In the genomic region with DNA sequence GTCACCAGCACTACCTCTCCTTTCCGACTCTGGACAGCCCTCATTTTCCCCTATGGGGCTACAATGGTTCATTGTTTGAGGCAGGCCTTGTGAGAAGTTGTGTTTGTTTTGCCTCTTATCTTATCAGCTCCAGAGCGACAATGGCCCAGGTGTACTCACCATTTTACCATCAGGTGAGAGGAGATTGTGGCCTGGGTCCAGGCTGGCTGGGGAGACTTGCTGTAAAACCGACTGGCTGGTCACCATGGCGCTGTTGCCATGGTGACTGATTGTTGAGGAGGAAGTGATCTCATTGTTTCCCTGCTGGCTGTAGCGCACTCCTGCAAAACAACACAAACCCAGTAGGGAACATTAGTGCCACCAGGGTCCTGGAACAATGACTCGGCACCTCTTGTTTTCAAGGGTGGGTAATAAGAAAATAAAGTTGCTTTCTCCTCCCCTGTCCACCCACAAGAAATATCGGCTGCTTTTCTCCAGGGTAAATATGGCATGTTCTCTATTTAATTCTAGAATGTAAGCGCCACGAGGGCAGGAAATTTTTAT, we compare ENCODE assay signal across 8 cellular contexts. TPM values are rescaled to one million over a fixed set of nuclear protein-coding genes. Genes with fewer than 3 reads are reported as not detected.
A peak's percentile ranks its signal among the peaks of the same experiment; 100 is the strongest.
DNase-seq lines count a peak whose midpoint lies in the region; FAIRE-seq and TF ChIP-seq lines count a peak whose summit lies in the region.

No MANE protein-coding gene starts in this region.

- peak overlapping the region in 1 of 2 donors; percentile 15 for H3K9ac ChIP-seq in mucosa of rectum (ENCODE audit: low read depth in 1 of 2, low read length in 2 of 2)

- no peaks in the 10 kb centered on the region for H3K9me3 Mint-ChIP-seq in activated naive CD4-positive, alpha-beta T cell treated with anti-CD3 and anti-CD28 coated beads, Interleukin-2, amount 10 ng/mL, durations not matched to agents 7 days and 5 days

- H3K4me3 Mint-ChIP-seq in activated naive CD4-positive, alpha-beta T cell treated with anti-CD3 and anti-CD28 coated beads, Interleukin-2, amount 10 ng/mL, durations not matched to agents 7 days and 5 days: no peak overlapping the region

- DNase-seq in GM12865 (ENCODE audit: low read depth) (peak; percentile 9), NCI-H2081 (lab: John Stamatoyannopoulos, UW) (peak; percentile 80 to 92), bronchial epithelial cell (ENCODE audit: low read depth) (peak; percentile 62), ascending aorta (ENCODE audit: low spot score in 2 of 2) (no peak), D341Med (ENCODE audit: low spot score) (no peak)
- DNase-seq in activated effector memory CD4-positive, alpha-beta T cell treated with Interleukin-2 at 50 U/mL for 16 hours: no peak
- DNase-seq in activated naive CD4-positive, alpha-beta T cell treated with anti-CD3 and anti-CD28 coated beads, Interleukin-2, amount 10 ng/mL, durations not matched to agents 7 days and 5 days: no peak

- H3K4me1 ChIP-seq in mucosa of rectum (ENCODE audit: control insufficient read depth in 2 of 2, insufficient read depth in 2 of 2, low read length in 2 of 2) (peaks cover 33 to 39% of the 10 kb centered on the region in 2 donors), ascending aorta (no peaks in the 10 kb centered on the region)

- peak overlapping the region; percentile 87 to 94 for H3K27ac ChIP-seq in mucosa of rectum (ENCODE audit: low read depth in 2 of 2, low read length in 2 of 2)
- H3K27ac ChIP-seq in ascending aorta: no peak overlapping the region

- no peak for FAIRE-seq in bronchial epithelial cell (lab: Jason Lieb, UNC)

- intact Hi-C loops in ascending aorta (cut with DNase I): no loop called here

- H3K27me3 Mint-ChIP-seq in activated naive CD4-positive, alpha-beta T cell treated with anti-CD3 and anti-CD28 coated beads, Interleukin-2, amount 10 ng/mL, durations not matched to agents 7 days and 5 days: peaks cover 73% of the 10 kb centered on the region

- H3K9me3 ChIP-seq in mucosa of rectum (ENCODE audit: control insufficient read depth in 2 of 2, low read length in 2 of 2): no peaks in the 10 kb centered on the region
- no peaks in the 10 kb centered on the region for H3K9me3 ChIP-seq in ascending aorta

- TF ChIP-seq CTCF in GM12865 (IDR thresholded peaks at IDR 0.05; ENCODE audit: insufficient read depth, low read depth, low read length, missing control alignments) (no peak), bronchial epithelial cell (IDR thresholded peaks at IDR 0.05; ENCODE audit: insufficient read depth, low read length, severe bottlenecking) (no peak), ascending aorta (IDR thresholded peaks at IDR 0.05) (no peak)

- H3K27me3 ChIP-seq in bronchial epithelial cell (ENCODE audit: control insufficient read depth, insufficient read depth, low read length) (peaks cover 2% of the 10 kb centered on the region), mucosa of rectum (ENCODE audit: control insufficient read depth in 2 of 2, insufficient read depth in 2 of 2, low read length in 2 of 2) (peaks cover 0 to 3% of the 10 kb centered on the region in 2 donors), ascending aorta (no peaks in the 10 kb centered on the region)

- H3K36me3 Mint-ChIP-seq in activated naive CD4-positive, alpha-beta T cell treated with anti-CD3 and anti-CD28 coated beads, Interleukin-2, amount 10 ng/mL, durations not matched to agents 7 days and 5 days: no peaks in the 10 kb centered on the region

- no peak overlapping the region for H3K4me3 ChIP-seq in GM12865 (ENCODE audit: low read depth, low read length)
- no peak overlapping the region for H3K4me3 ChIP-seq in bronchial epithelial cell (ENCODE audit: low read depth, low read length)
- no peak overlapping the region for H3K4me3 ChIP-seq in mucosa of rectum (ENCODE audit: low read length in 2 of 2)
- H3K4me3 ChIP-seq in ascending aorta: no peak overlapping the region

- H3K4me1 Mint-ChIP-seq in activated naive CD4-positive, alpha-beta T cell treated with anti-CD3 and anti-CD28 coated beads, Interleukin-2, amount 10 ng/mL, durations not matched to agents 7 days and 5 days: no peaks in the 10 kb centered on the region

- CTCF ChIA-PET in activated naive CD4-positive, alpha-beta T cell treated with anti-CD3 and anti-CD28 coated beads, Interleukin-2, amount 10 ng/mL, durations not matched to agents 7 days and 5 days (lab: Charles Lee): interaction anchor here (1.8 kb wide), 1 partner anchor 9 kb away, joined by 6 read pairs; no protein-coding TSS in a partner anchor

- H3K27ac Mint-ChIP-seq in activated naive CD4-positive, alpha-beta T cell treated with anti-CD3 and anti-CD28 coated beads, Interleukin-2, amount 10 ng/mL, durations not matched to agents 7 days and 5 days: no peak overlapping the region

- H3K36me3 ChIP-seq in bronchial epithelial cell (ENCODE audit: control insufficient read depth, insufficient read depth, low read length) (no peaks in the 10 kb centered on the region), mucosa of rectum (ENCODE audit: control insufficient read depth in 2 of 2, insufficient read depth in 2 of 2, low read length in 2 of 2) (peaks cover 13 to 14% of the 10 kb centered on the region in 2 donors), ascending aorta (no peaks in the 10 kb centered on the region)

RNA-seq across cellular contexts. Expression of gene HNF1B, which starts 34.4 kb away (rescaled TPM):
- total RNA-seq in bronchial epithelial cell (not detected in 2 replicates), ascending aorta (not detected)

Comparison
In these comparisons a context has a peak if more than half of its experiments do, and no peak if none do; other contexts are left out.
1. DNase-seq: peak in GM12865 (single experiment), NCI-H2081 (2 of 2) and bronchial epithelial cell (single experiment); none in ascending aorta (0 of 2), D341Med (single experiment), activated effector memory CD4-positive, alpha-beta T cell treated with Interleukin-2 at 50 U/mL for 16 hours (single experiment) and activated naive CD4-positive, alpha-beta T cell treated with anti-CD3 and anti-CD28 coated beads, Interleukin-2, amount 10 ng/mL, durations not matched to agents 7 days and 5 days (single experiment).
2. H3K27ac ChIP-seq: peak in mucosa of rectum (2 of 2); none in ascending aorta (0 of 2).